In the genomic region with DNA sequence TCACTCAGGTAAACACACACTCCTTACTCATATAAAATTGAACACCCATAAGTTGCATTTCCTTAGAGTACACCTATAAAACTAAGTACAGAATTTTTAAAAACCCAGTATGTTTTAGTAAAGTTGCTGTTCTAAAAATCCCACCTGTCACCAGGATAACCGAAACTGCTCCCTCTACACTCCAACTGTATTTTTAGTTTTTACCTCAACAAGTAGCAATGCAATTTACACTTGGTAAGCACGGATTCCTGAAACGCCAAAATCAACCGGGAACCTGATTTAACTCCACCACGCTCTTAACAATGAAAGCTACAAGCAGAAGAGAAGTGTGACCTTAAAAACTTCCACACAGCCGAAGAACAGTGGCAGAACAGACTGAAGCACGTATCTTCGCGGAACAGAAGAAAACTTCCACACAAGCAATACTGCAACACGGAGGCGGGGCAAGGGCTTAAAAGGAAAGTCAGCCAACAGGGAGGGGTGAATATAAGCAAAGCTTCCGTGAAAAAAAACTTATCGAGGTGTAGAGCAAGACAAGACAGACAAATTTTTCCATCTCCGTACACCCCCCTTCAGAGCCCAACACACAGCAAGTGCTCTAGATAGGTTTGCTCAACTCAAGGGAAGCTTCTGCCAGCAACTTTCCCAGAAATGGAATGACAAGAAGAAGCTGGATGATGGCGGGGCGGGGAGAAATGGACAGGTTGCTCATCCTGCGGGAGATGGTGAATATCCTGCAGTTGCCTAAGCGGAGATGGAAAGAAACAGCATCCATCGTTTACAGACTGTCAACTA, we compare ENCODE assay signal across 1 cellular context.
TF ChIP-seq lines count a peak whose summit lies in the region.

No MANE protein-coding gene starts in this region.

TF ChIP-seq in HEK293, 187 proteins besides CTCF, POLR2A, EP300 and RAD21 (continued from another document):
- TF ChIP-seq, protein P1, sequence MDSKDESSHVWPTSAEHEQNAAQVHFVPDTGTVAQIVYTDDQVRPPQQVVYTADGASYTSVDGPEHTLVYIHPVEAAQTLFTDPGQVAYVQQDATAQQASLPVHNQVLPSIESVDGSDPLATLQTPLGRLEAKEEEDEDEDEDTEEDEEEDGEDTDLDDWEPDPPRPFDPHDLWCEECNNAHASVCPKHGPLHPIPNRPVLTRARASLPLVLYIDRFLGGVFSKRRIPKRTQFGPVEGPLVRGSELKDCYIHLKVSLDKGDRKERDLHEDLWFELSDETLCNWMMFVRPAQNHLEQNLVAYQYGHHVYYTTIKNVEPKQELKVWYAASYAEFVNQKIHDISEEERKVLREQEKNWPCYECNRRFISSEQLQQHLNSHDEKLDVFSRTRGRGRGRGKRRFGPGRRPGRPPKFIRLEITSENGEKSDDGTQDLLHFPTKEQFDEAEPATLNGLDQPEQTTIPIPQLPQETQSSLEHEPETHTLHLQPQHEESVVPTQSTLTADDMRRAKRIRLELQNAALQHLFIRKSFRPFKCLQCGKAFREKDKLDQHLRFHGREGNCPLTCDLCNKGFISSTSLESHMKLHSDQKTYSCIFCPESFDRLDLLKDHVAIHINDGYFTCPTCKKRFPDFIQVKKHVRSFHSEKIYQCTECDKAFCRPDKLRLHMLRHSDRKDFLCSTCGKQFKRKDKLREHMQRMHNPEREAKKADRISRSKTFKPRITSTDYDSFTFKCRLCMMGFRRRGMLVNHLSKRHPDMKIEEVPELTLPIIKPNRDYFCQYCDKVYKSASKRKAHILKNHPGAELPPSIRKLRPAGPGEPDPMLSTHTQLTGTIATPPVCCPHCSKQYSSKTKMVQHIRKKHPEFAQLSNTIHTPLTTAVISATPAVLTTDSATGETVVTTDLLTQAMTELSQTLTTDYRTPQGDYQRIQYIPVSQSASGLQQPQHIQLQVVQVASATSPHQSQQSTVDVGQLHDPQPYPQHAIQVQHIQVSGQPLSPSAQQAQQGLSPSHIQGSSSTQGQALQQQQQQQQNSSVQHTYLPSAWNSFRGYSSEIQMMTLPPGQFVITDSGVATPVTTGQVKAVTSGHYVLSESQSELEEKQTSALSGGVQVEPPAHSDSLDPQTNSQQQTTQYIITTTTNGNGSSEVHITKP (tag by site-specific recombination; IDR thresholded peaks at IDR 0.05) = peak; percentile 61; the same call in 1 of the 2 replicates
- TF ChIP-seq SCRT2 (tag by site-specific recombination; IDR thresholded peaks at IDR 0.05) = peak; percentile 96
- TF ChIP-seq, protein P2, sequence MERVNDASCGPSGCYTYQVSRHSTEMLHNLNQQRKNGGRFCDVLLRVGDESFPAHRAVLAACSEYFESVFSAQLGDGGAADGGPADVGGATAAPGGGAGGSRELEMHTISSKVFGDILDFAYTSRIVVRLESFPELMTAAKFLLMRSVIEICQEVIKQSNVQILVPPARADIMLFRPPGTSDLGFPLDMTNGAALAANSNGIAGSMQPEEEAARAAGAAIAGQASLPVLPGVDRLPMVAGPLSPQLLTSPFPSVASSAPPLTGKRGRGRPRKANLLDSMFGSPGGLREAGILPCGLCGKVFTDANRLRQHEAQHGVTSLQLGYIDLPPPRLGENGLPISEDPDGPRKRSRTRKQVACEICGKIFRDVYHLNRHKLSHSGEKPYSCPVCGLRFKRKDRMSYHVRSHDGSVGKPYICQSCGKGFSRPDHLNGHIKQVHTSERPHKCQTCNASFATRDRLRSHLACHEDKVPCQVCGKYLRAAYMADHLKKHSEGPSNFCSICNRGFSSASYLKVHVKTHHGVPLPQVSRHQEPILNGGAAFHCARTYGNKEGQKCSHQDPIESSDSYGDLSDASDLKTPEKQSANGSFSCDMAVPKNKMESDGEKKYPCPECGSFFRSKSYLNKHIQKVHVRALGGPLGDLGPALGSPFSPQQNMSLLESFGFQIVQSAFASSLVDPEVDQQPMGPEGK (tag by site-specific recombination; IDR thresholded peaks at IDR 0.05) = peak; percentile 40; the same call in 1 of the 2 replicates
- TF ChIP-seq ZFP69B (tag by site-specific recombination; IDR thresholded peaks at IDR 0.05) = no peak
- peak; percentile 20; the same call in 1 of the 2 replicates for TF ChIP-seq SP2 (tag by site-specific recombination; IDR thresholded peaks at IDR 0.05)
- peak; percentile 87 for TF ChIP-seq ZBTB20 (tag by site-specific recombination; IDR thresholded peaks at IDR 0.05)
- TF ChIP-seq, protein P3, sequence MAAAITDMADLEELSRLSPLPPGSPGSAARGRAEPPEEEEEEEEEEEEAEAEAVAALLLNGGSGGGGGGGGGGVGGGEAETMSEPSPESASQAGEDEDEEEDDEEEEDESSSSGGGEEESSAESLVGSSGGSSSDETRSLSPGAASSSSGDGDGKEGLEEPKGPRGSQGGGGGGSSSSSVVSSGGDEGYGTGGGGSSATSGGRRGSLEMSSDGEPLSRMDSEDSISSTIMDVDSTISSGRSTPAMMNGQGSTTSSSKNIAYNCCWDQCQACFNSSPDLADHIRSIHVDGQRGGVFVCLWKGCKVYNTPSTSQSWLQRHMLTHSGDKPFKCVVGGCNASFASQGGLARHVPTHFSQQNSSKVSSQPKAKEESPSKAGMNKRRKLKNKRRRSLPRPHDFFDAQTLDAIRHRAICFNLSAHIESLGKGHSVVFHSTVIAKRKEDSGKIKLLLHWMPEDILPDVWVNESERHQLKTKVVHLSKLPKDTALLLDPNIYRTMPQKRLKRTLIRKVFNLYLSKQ (tag by site-specific recombination; IDR thresholded peaks at IDR 0.05; ENCODE audit: borderline replicate concordance) = no peak
- TF ChIP-seq, protein P4, sequence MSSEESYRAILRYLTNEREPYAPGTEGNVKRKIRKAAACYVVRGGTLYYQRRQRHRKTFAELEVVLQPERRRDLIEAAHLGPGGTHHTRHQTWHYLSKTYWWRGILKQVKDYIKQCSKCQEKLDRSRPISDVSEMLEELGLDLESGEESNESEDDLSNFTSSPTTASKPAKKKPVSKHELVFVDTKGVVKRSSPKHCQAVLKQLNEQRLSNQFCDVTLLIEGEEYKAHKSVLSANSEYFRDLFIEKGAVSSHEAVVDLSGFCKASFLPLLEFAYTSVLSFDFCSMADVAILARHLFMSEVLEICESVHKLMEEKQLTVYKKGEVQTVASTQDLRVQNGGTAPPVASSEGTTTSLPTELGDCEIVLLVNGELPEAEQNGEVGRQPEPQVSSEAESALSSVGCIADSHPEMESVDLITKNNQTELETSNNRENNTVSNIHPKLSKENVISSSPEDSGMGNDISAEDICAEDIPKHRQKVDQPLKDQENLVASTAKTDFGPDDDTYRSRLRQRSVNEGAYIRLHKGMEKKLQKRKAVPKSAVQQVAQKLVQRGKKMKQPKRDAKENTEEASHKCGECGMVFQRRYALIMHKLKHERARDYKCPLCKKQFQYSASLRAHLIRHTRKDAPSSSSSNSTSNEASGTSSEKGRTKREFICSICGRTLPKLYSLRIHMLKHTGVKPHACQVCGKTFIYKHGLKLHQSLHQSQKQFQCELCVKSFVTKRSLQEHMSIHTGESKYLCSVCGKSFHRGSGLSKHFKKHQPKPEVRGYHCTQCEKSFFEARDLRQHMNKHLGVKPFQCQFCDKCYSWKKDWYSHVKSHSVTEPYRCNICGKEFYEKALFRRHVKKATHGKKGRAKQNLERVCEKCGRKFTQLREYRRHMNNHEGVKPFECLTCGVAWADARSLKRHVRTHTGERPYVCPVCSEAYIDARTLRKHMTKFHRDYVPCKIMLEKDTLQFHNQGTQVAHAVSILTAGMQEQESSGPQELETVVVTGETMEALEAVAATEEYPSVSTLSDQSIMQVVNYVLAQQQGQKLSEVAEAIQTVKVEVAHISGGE (tag by site-specific recombination; conservative IDR thresholded peaks at IDR 0.05; ENCODE audit: low read depth) = 0 out of 2 replicates have a peak, but pooled peaks have one; percentile 22
- peak; percentile 77; the same call in 1 of the 2 replicates for TF ChIP-seq PRDM1 (tag by site-specific recombination; IDR thresholded peaks at IDR 0.05)
